Comparison of ENCODE assay signal across 25 cellular contexts in the genomic region with DNA sequence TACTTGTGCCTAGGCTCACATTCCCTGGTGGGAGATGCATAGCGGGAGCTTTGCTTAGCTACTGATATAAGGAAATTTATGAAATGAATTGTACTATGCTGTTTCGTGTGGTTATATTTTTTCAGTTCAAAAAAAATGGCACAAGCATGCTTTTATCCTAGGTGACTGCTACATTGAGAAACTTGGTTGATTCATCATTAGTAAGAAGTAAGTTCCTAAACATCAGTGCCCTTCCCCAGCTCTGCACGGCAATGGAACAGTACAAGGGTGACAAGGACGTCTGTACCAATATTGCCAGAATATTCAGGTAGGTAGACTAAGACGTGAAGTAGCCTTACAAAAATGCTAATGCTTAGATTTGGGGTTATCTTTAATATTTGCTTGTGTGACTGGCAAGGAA.
"Had no signal": no experiment of that assay in that cellular context is flagged by ENCODE, and none has a peak within 500 bp of the region (broad histone marks: within the 10 kb centered on the region; RNA-seq: fewer than 3 reads in every experiment).

No MANE protein-coding gene starts in this region.

- ATAC-seq: activated CD4-positive, alpha-beta T cell treated with anti-CD3 and anti-CD28 coated beads for 36 hours; activated T-cell treated with anti-CD3 and anti-CD28 coated beads, Interleukin-2, amount 50 U/mL, for 72 hours had no signal

- H3K4me3 ChIP-seq: Peyer's patch had no signal

- H3K27me3 Mint-ChIP-seq: activated naive CD8-positive, alpha-beta T cell treated with anti-CD3 and anti-CD28 coated beads for 36 hours had no signal

- H3K36me3 ChIP-seq: brain microvascular endothelial cell, Peyer's patch, WERI-Rb-1 had no signal

- H3K27me3 ChIP-seq: brain microvascular endothelial cell, Peyer's patch had no signal

- H3K4me3 Mint-ChIP-seq: activated CD4-positive, alpha-beta memory T cell treated with anti-CD3 and anti-CD28 coated beads, Interleukin-2, amount 10 ng/mL, durations not matched to agents 7 days and 5 days; activated CD4-positive, alpha-beta T cell treated with anti-CD3 and anti-CD28 coated beads for 36 hours; activated naive CD4-positive, alpha-beta T cell treated with anti-CD3 and anti-CD28 coated beads, Interleukin-2, amount 10 ng/mL, durations not matched to agents 7 days and 5 days; activated naive CD8-positive, alpha-beta T cell treated with anti-CD3 and anti-CD28 coated beads for 36 hours; activated T-cell treated with anti-CD3 and anti-CD28 coated beads, Interleukin-2, amount 50 U/mL, for 72 hours had no signal

- H3K9me3 ChIP-seq: Peyer's patch had no signal

- H3K4me1 ChIP-seq: Peyer's patch had no signal

- DNase-seq: activated CD4-positive, alpha-beta memory T cell treated with anti-CD3 and anti-CD28 coated beads, Interleukin-2, amount 10 ng/mL, durations not matched to agents 7 days and 5 days; activated CD4-positive, alpha-beta T cell treated with anti-CD3 and anti-CD28 coated beads for 36 hours; activated CD4-positive, alpha-beta T cell treated with anti-CD3 and anti-CD28 coated beads, Interleukin-2, amount 50 U/mL, for 1 hour; activated CD8-positive, alpha-beta memory T cell treated with anti-CD3 and anti-CD28 coated beads, Interleukin-2, amount 50 U/mL, for 4 hours; activated gamma-delta T cell treated with Interleukin-2 at 50 U/mL for 16 hours; activated naive CD4-positive, alpha-beta T cell treated with anti-CD3 and anti-CD28 coated beads, Interleukin-2, amount 10 ng/mL, durations not matched to agents 7 days and 5 days; activated naive CD8-positive, alpha-beta T cell treated with anti-CD3 and anti-CD28 coated beads for 36 hours; activated T-cell treated with anti-CD3 and anti-CD28 coated beads, Interleukin-2, amount 50 U/mL, for 72 hours; brain microvascular endothelial cell; central memory CD4-positive, alpha-beta T cell; MM.1S; NCI-H1105 treated with DMSO at 0.1 percent for 48 hours; NCI-H1436 treated with DMSO at 0.1 percent for 48 hours; NCI-H187; NCI-H2081; NCI-H510A treated with DMSO at 0.1 percent for 48 hours; NCI-H69; NK-92 treated with Interleukin-12 subunit alpha and Interleukin-12 subunit beta, amount 100 ng/mL, for 24 hours; OCI-M1; Peyer's patch; SIG-M5; T-helper 2 cell; T1000; WERI-Rb-1 had no signal

- H3K27ac Mint-ChIP-seq: activated CD4-positive, alpha-beta memory T cell treated with anti-CD3 and anti-CD28 coated beads, Interleukin-2, amount 10 ng/mL, durations not matched to agents 7 days and 5 days; activated CD4-positive, alpha-beta T cell treated with anti-CD3 and anti-CD28 coated beads for 36 hours; activated naive CD4-positive, alpha-beta T cell treated with anti-CD3 and anti-CD28 coated beads, Interleukin-2, amount 10 ng/mL, durations not matched to agents 7 days and 5 days; activated naive CD8-positive, alpha-beta T cell treated with anti-CD3 and anti-CD28 coated beads for 36 hours; activated T-cell treated with anti-CD3 and anti-CD28 coated beads, Interleukin-2, amount 50 U/mL, for 72 hours; activated T-helper 2 cell treated with anti-CD3 and anti-CD28 coated beads, Interferon-gamma antibody, Interleukin-2, Interleukin-4, amounts not matched to agents 10 μg/mL and 5 μg/mL and 100 μg/mL, durations not matched to agents 14 hours and 24 hours and 36 hours had no signal

- H3K27ac ChIP-seq: brain microvascular endothelial cell, Peyer's patch, WERI-Rb-1 had no signal
